Comparison of ENCODE assay signal across 16 cellular contexts in the genomic region with DNA sequence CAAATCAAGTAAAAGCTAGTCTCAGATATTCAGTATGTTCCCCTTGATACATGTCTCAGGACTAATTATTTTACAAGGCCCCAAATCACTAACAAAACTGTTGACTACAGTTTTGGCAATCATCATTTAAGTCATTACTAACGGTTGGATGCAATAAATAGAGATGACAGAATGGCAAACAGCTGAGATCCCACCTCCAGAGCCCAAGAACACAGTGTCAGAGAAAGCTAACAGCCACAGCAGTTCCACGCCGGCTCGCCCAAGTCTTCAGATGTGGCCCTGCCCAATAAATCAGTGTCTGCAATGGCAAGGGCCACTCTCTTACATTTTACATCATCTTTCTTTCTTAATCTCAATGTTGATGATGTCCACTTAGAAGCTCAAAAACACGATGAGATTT.
A peak's percentile ranks its signal among the peaks of the same experiment; 100 is the strongest.
DNase-seq lines count a peak whose midpoint lies in the region; TF ChIP-seq lines count a peak whose summit lies in the region.
"Had no signal": no experiment of that assay in that cellular context is flagged by ENCODE, and none has a peak within 500 bp of the region (broad histone marks: within the 10 kb centered on the region; RNA-seq: fewer than 3 reads in every experiment).

No MANE protein-coding gene starts in this region.

- H3K36me3 Mint-ChIP-seq in MCF 10A (ENCODE audit: insufficient read depth, unreplicated experiment) (peaks cover 60% of the 10 kb centered on the region), chondrocyte (ENCODE audit: low read depth) (peaks cover 12% of the 10 kb centered on the region), nephron progenitor cell (ENCODE audit: low read depth) (peaks cover 74% of the 10 kb centered on the region)
- H3K36me3 Mint-ChIP-seq: CD8-positive, alpha-beta memory T cell had no signal

- TF ChIP-seq CTCF in MCF 10A (IDR thresholded peaks at IDR 0.05; ENCODE audit: unreplicated experiment) (no peak), mammary epithelial cell (conservative IDR thresholded peaks at IDR 0.05 in 1 of 2, IDR thresholded peaks at IDR 0.05 in 1 of 2; ENCODE audit: extremely low read depth in 1 of 2, insufficient read depth in 1 of 2, low read depth in 1 of 2, low read length in 2 of 2) (no peak), chondrocyte (IDR thresholded peaks at IDR 0.05) (no peak), nephron progenitor cell (IDR thresholded peaks at IDR 0.05) (no peak), osteoblast (IDR thresholded peaks at IDR 0.05; ENCODE audit: extremely low read depth, low read depth, low read length) (no peak)

- dilution Hi-C loops in mammary epithelial cell (cut with HindIII; ENCODE audit: low sequenced_read_pairs): no loop called here

- H3K9ac ChIP-seq in mammary epithelial cell (ENCODE audit: insufficient read depth, low read length) (no peak overlapping the region), skeletal muscle tissue (ENCODE audit: low read depth in 1 of 3, low read length in 3 of 3) (peak overlapping the region in 1 of 3 donors; percentile 40)
- H3K9ac ChIP-seq: BLaER1 had no signal

- H3K4me2 ChIP-seq in mammary epithelial cell (ENCODE audit: insufficient read depth, low read depth, low read length): no peak overlapping the region
- H3K4me2 ChIP-seq in osteoblast (ENCODE audit: insufficient read depth, low read length): no peak overlapping the region
- H3K4me2 ChIP-seq: BLaER1 had no signal

- H3K27me3 ChIP-seq in mammary epithelial cell (ENCODE audit: insufficient read depth, low read length): no peaks in the 10 kb centered on the region
- H3K27me3 ChIP-seq in skeletal muscle tissue (ENCODE audit: control insufficient read depth in 3 of 3, insufficient read depth in 3 of 3, low read length in 3 of 3): no peaks in the 10 kb centered on the region
- no peaks in the 10 kb centered on the region for H3K27me3 ChIP-seq in osteoblast (ENCODE audit: insufficient read depth, low read length)
- H3K27me3 ChIP-seq: BLaER1 had no signal

- H3K27me3 Mint-ChIP-seq in MCF 10A (ENCODE audit: insufficient read depth, unreplicated experiment) (no peaks in the 10 kb centered on the region), chondrocyte (ENCODE audit: low read depth) (no peaks in the 10 kb centered on the region), nephron progenitor cell (ENCODE audit: low read depth, poor library complexity) (no peaks in the 10 kb centered on the region)
- H3K27me3 Mint-ChIP-seq: CD8-positive, alpha-beta memory T cell had no signal

- no peak overlapping the region for H2AFZ ChIP-seq in mammary epithelial cell (ENCODE audit: low read depth, low read length)
- H2AFZ ChIP-seq in osteoblast (ENCODE audit: low read length): no peak overlapping the region

- no peak for DNase-seq in MCF 10A (ENCODE audit: unreplicated experiment)
- no peak for DNase-seq in mammary epithelial cell
- peak; percentile 28 for DNase-seq in chondrocyte (ENCODE audit: low spot score)
- no peak for DNase-seq in nephron progenitor cell
- DNase-seq in epidermal melanocyte (ENCODE audit: insufficient read length, low spot score): no peak
- no peak for DNase-seq in HCEC 1CT
- no peak for DNase-seq in osteoblast (ENCODE audit: insufficient read length, low spot score, missing footprints)
- DNase-seq: Caco-2; CD8-positive, alpha-beta memory T cell; DND-41; GDM1; HFFc6 had no signal

- H3K4me3 Mint-ChIP-seq in MCF 10A (ENCODE audit: unreplicated experiment) (no peak overlapping the region), chondrocyte (ENCODE audit: unreplicated experiment) (no peak overlapping the region), nephron progenitor cell (no peak overlapping the region)
- H3K4me3 Mint-ChIP-seq: CD8-positive, alpha-beta memory T cell; HFFc6 had no signal

- in situ Hi-C loops in mammary epithelial cell (cut with MboI; ENCODE audit: low sequenced_read_pairs in 2 of 2): no loop called here

- H3K4me3 ChIP-seq in mammary epithelial cell (replicated peaks in 1 of 3; ENCODE audit: insufficient read depth in 1 of 3, low read depth in 2 of 3, low read length in 3 of 3) (no peak overlapping the region), skeletal muscle tissue (ENCODE audit: low read length in 3 of 3) (no peak overlapping the region), osteoblast (ENCODE audit: insufficient read depth, low read length) (no peak overlapping the region)
- H3K4me3 ChIP-seq: BLaER1, HAP-1 had no signal

- intact Hi-C loops in MCF 10A (cut with micrococcal nuclease) (no loop called here), mammary epithelial cell (cut with micrococcal nuclease) (no loop called here)

- CTCF ChIA-PET in MCF 10A (lab: Yijun Ruan, JAX): interaction anchor here (0.6 to 2.1 kb wide), 4 partner anchors 11 to 1094 kb away, joined by 3 to 9 read pairs (median 3); no protein-coding TSS in a partner anchor
- CTCF ChIA-PET in mammary epithelial cell (lab: Charles Lee; ENCODE audit: low non-redundant PET): no interaction called here

- H4K20me1 ChIP-seq in mammary epithelial cell (ENCODE audit: insufficient read depth, low read length): peaks cover 2% of the 10 kb centered on the region
- peaks cover 21% of the 10 kb centered on the region for H4K20me1 ChIP-seq in osteoblast (ENCODE audit: insufficient read depth, low read length)

- peak overlapping the region; percentile 23 for H3K27ac Mint-ChIP-seq in MCF 10A (ENCODE audit: low read depth, unreplicated experiment)
- H3K27ac Mint-ChIP-seq in chondrocyte (ENCODE audit: unreplicated experiment): no peak overlapping the region
- H3K27ac Mint-ChIP-seq in nephron progenitor cell: peak overlapping the region; percentile 78
- H3K27ac Mint-ChIP-seq: CD8-positive, alpha-beta memory T cell; HFFc6 had no signal

- POLR2A ChIA-PET in MCF 10A (lab: Yijun Ruan, JAX): interaction anchor here (1.2 kb wide), 1 partner anchor 11 kb away, joined by 3 read pairs; no protein-coding TSS in a partner anchor

- H3K4me1 ChIP-seq in mammary epithelial cell (ENCODE audit: insufficient read depth, low read length) (no peaks in the 10 kb centered on the region), skeletal muscle tissue (ENCODE audit: control insufficient read depth in 3 of 3, insufficient read depth in 3 of 3, low read length in 3 of 3) (peaks cover 10 to 46% (median 41%) of the 10 kb centered on the region in 3 donors), osteoblast (ENCODE audit: insufficient read depth, low read length) (no peaks in the 10 kb centered on the region)
- H3K4me1 ChIP-seq: Caco-2, HAP-1 had no signal

- WGBS in mammary epithelial cell (ENCODE audit: low coverage, missing lambda C conversion rate): 93% methylated on average over 5 of the region's 5 CpGs

- H3K79me2 ChIP-seq in mammary epithelial cell (ENCODE audit: insufficient read depth, low read length) (peaks cover 99% of the 10 kb centered on the region), osteoblast (ENCODE audit: insufficient read depth, low read length) (peaks cover 87% of the 10 kb centered on the region)

- BruUV-seq in MCF 10A (replicated peaks; lab: Mats Ljungman, UMichigan) (no TSS peak), mammary epithelial cell (replicated peaks; lab: Mats Ljungman, UMichigan) (no TSS peak)

- H3K9me3 ChIP-seq in mammary epithelial cell (replicated peaks; ENCODE audit: insufficient read depth, low read length) (no peaks in the 10 kb centered on the region), skeletal muscle tissue (ENCODE audit: control insufficient read depth in 3 of 3, low read length in 3 of 3) (no peaks in the 10 kb centered on the region), osteoblast (ENCODE audit: low read depth, low read length) (no peaks in the 10 kb centered on the region)
- H3K9me3 ChIP-seq: BLaER1, Caco-2, HAP-1 had no signal

- H3K27ac ChIP-seq in mammary epithelial cell (ENCODE audit: insufficient read depth, low read depth, low read length): no peak overlapping the region
- H3K27ac ChIP-seq in skeletal muscle tissue (ENCODE audit: low read depth, low read length): peak overlapping the region; percentile 38
- no peak overlapping the region for H3K27ac ChIP-seq in osteoblast (ENCODE audit: low read depth, low read length)
- H3K27ac ChIP-seq: 22Rv1, BLaER1 had no signal

- peaks cover 4% of the 10 kb centered on the region for H3K4me1 Mint-ChIP-seq in MCF 10A (ENCODE audit: insufficient read depth, unreplicated experiment)
- H3K4me1 Mint-ChIP-seq in chondrocyte (ENCODE audit: low read depth): peaks cover 32% of the 10 kb centered on the region
- peaks cover 54% of the 10 kb centered on the region for H3K4me1 Mint-ChIP-seq in nephron progenitor cell
- H3K4me1 Mint-ChIP-seq: CD8-positive, alpha-beta memory T cell had no signal

- peaks cover 16% of the 10 kb centered on the region for H3K36me3 ChIP-seq in mammary epithelial cell (ENCODE audit: insufficient read depth, low read length)
- peaks cover 2 to 4% (median 3%) of the 10 kb centered on the region in 3 donors for H3K36me3 ChIP-seq in skeletal muscle tissue (ENCODE audit: control insufficient read depth in 3 of 3, insufficient read depth in 3 of 3, low read length in 3 of 3)
- H3K36me3 ChIP-seq in osteoblast (ENCODE audit: insufficient read depth, low read length): peaks cover 17% of the 10 kb centered on the region

- no peaks in the 10 kb centered on the region for H3K9me3 Mint-ChIP-seq in MCF 10A (ENCODE audit: unreplicated experiment)
- no peaks in the 10 kb centered on the region for H3K9me3 Mint-ChIP-seq in chondrocyte (ENCODE audit: low read depth)
- no peaks in the 10 kb centered on the region for H3K9me3 Mint-ChIP-seq in nephron progenitor cell
- H3K9me3 Mint-ChIP-seq: CD8-positive, alpha-beta memory T cell; HFFc6 had no signal
